3 cellular contexts compared by ENCODE assay signal in the genomic region with DNA sequence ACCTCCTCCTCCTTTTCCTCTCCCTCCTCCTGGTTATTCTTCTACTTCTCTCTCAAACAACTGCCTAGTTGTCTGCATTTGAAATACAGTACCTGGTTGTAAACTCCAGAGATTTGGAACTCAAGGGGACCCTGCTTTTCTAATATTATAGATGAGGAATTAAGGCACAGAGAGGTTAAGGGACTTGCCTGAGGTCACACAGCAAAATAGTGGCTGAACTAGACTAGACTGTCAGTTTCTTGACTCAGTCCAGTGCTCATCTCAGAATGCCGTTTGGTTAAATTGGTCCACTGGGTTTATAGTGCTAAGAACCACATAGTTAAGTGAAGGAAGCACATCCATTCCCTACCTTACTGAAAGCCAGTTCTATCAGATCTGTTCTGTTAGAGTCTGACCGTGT.
TF ChIP-seq lines count a peak whose summit lies in the region.

No MANE protein-coding gene starts in this region.

TF ChIP-seq in A549, 52 proteins besides CTCF, POLR2A, EP300 and RAD21:
- TF ChIP-seq ZNF302 (CRISPR knock-in tag; IDR thresholded peaks at IDR 0.05) (no peak), ZFP36 (IDR thresholded peaks at IDR 0.05; ENCODE audit: borderline replicate concordance, partially characterized antibody) (peak; percentile 50)

TF ChIP-seq in HEK293, 187 proteins besides CTCF, POLR2A, EP300 and RAD21:
- TF ChIP-seq ZNF768 (tag by site-specific recombination; IDR thresholded peaks at IDR 0.05): peak; percentile 50; the same call in 1 of the 2 replicates
- TF ChIP-seq KLF9 (tag by site-specific recombination; IDR thresholded peaks at IDR 0.05; ENCODE audit: low read depth): no peak

TF ChIP-seq in H1, 55 proteins besides CTCF, POLR2A, EP300 and RAD21:
- TF ChIP-seq SUZ12 (IDR thresholded peaks at IDR 0.05; ENCODE audit: low read length) (no peak), RFX5 (IDR thresholded peaks at IDR 0.05; ENCODE audit: borderline replicate concordance, low read depth, low read length) (no peak), KDM1A (IDR thresholded peaks at IDR 0.05; ENCODE audit: borderline replicate concordance, low read length) (peak; percentile 66)
TF ChIP-seq in H1: peak in this region for 1.
